Comparison of ENCODE assay signal across 16 cellular contexts in the genomic region with DNA sequence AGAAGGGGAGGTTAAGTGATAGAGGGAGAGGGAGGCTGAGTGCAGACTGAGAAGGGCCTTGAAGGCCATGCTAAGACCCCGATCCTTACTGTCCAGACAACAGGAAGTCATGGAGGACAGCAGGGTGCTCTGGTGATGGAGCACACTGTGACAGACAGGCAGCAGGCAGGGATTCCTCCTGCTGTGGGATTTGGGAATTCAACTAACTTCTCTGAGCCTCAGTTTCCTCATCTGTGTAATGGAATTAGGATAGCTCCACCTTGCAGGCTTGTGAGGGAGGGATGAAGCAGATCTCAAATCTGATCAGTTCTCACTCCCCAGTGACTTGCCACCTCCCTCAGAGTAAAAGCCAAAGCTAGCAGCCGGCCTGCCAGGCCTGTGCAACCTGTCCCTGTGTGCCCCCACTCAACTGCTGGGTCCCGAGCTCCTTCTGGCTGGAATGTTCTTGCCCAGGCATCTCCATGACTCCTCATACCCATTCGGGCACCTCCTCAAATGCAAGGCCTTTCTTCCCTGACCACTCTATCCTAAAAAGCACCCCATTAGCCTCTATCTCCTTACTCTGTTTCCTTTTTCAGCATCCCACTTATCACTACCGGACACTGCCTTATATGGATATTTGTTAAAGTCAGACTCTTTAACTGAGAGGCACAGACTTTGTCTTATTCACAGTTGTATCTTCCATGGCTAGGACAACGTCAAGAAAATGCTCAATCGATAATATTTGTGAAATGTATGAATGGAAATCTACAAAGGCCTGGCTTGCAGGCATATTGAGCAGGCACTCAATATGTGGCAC. TPM values are rescaled to one million over a fixed set of nuclear protein-coding genes. Genes with fewer than 3 reads are reported as not detected.
DNase-seq lines count a peak whose midpoint lies in the region; ATAC-seq and TF ChIP-seq lines count a peak whose summit lies in the region.
"Had no signal": no experiment of that assay in that cellular context is flagged by ENCODE, and none has a peak within 500 bp of the region (broad histone marks: within the 10 kb centered on the region; RNA-seq: fewer than 3 reads in every experiment).

No MANE protein-coding gene starts in this region.

- no peaks in the 10 kb centered on the region for H3K9me3 ChIP-seq in hepatocyte (ENCODE audit: low read depth)
- H3K9me3 ChIP-seq: SK-N-SH, uterus had no signal

- H3K36me3 Mint-ChIP-seq in activated naive CD4-positive, alpha-beta T cell treated with anti-CD3 and anti-CD28 coated beads for 36 hours (ENCODE audit: low read depth), result no peaks in the 10 kb centered on the region
- H3K36me3 Mint-ChIP-seq: neural progenitor cell had no signal

- H3K27me3 Mint-ChIP-seq in activated naive CD4-positive, alpha-beta T cell treated with anti-CD3 and anti-CD28 coated beads for 36 hours (ENCODE audit: low read depth), result no peaks in the 10 kb centered on the region
- no peaks in the 10 kb centered on the region for H3K27me3 Mint-ChIP-seq in stimulated activated naive CD8-positive, alpha-beta T cell treated with anti-CD3 and anti-CD28 coated beads, Interleukin-15, amount 100 ng/mL, for 72 hours

- H3K4me1 Mint-ChIP-seq in activated naive CD4-positive, alpha-beta T cell treated with anti-CD3 and anti-CD28 coated beads for 36 hours (ENCODE audit: low read depth), result peaks cover 60% of the 10 kb centered on the region
- peaks cover 70% of the 10 kb centered on the region for H3K4me1 Mint-ChIP-seq in stimulated activated naive CD8-positive, alpha-beta T cell treated with anti-CD3 and anti-CD28 coated beads, Interleukin-15, amount 100 ng/mL, for 72 hours

- no peaks in the 10 kb centered on the region for H3K27me3 ChIP-seq in hepatocyte
- H3K27me3 ChIP-seq: neural progenitor cell, uterus had no signal

- CTCF ChIA-PET in activated naive CD4-positive, alpha-beta T cell treated with anti-CD3 and anti-CD28 coated beads for 36 hours (lab: Charles Lee), result no interaction called here

- peak overlapping the region; percentile 38 for H3K27ac Mint-ChIP-seq in activated naive CD4-positive, alpha-beta T cell treated with anti-CD3 and anti-CD28 coated beads for 36 hours
- peak overlapping the region; percentile 8 to 33 for H3K27ac Mint-ChIP-seq in stimulated activated naive CD8-positive, alpha-beta T cell treated with anti-CD3 and anti-CD28 coated beads, Interleukin-15, amount 100 ng/mL, for 72 hours
- H3K27ac Mint-ChIP-seq: neural progenitor cell had no signal

- TF ChIP-seq CTCF in VCaP (conservative IDR thresholded peaks at IDR 0.05) (no peak), hepatocyte (IDR thresholded peaks at IDR 0.05; ENCODE audit: poor library complexity) (no peak)

- no peaks in the 10 kb centered on the region for H4K20me1 ChIP-seq in hepatocyte (ENCODE audit: insufficient read depth, poor library complexity, severe bottlenecking)

- H3K9me3 Mint-ChIP-seq in activated naive CD4-positive, alpha-beta T cell treated with anti-CD3 and anti-CD28 coated beads for 36 hours, result no peaks in the 10 kb centered on the region
- H3K9me3 Mint-ChIP-seq in stimulated activated naive CD8-positive, alpha-beta T cell treated with anti-CD3 and anti-CD28 coated beads, Interleukin-15, amount 100 ng/mL, for 72 hours, result no peaks in the 10 kb centered on the region
- H3K9me3 Mint-ChIP-seq: neural progenitor cell had no signal

- H3K79me2 ChIP-seq in hepatocyte, result peaks cover 86% of the 10 kb centered on the region

- WGBS in hepatocyte (ENCODE audit: low lambda C conversion rate, missing lambda C conversion rate), result 88% methylated on average over 7 of the region's 7 CpGs

- intact Hi-C loops in activated naive CD4-positive, alpha-beta T cell treated with anti-CD3 and anti-CD28 coated beads for 36 hours (cut with micrococcal nuclease), result no loop called here

- no peak overlapping the region for H2AFZ ChIP-seq in hepatocyte
- H2AFZ ChIP-seq: neural progenitor cell had no signal

- H3K27ac ChIP-seq in VCaP, result peak overlapping the region; percentile 50
- peak overlapping the region; percentile 88 for H3K27ac ChIP-seq in hepatocyte
- H3K27ac ChIP-seq: neural progenitor cell had no signal

- no peak overlapping the region for H3K4me3 Mint-ChIP-seq in activated naive CD4-positive, alpha-beta T cell treated with anti-CD3 and anti-CD28 coated beads for 36 hours
- no peak overlapping the region for H3K4me3 Mint-ChIP-seq in stimulated activated naive CD8-positive, alpha-beta T cell treated with anti-CD3 and anti-CD28 coated beads, Interleukin-15, amount 100 ng/mL, for 72 hours
- H3K4me3 Mint-ChIP-seq: neural progenitor cell had no signal

- ATAC-seq in stimulated activated naive CD8-positive, alpha-beta T cell treated with anti-CD3 and anti-CD28 coated beads, Interleukin-15, amount 100 ng/mL, for 72 hours, result no peak
- no peak for ATAC-seq in esophagus mucosa
- ATAC-seq in GM21447 (IDR thresholded peaks at IDR 0.05; ENCODE audit: unreplicated experiment), result no peak

- no peaks in the 10 kb centered on the region for H3K36me3 ChIP-seq in hepatocyte (replicated peaks; ENCODE audit: insufficient read depth, low read depth)
- H3K36me3 ChIP-seq: neural progenitor cell, uterus had no signal

- H3K9me2 ChIP-seq in hepatocyte (replicated peaks; ENCODE audit: insufficient read depth), result no peaks in the 10 kb centered on the region
- H3K9me2 ChIP-seq: SK-N-SH had no signal

- H3K4me2 ChIP-seq in hepatocyte, result no peak overlapping the region
- H3K4me2 ChIP-seq: neural progenitor cell, SK-N-SH had no signal

- peaks cover 38% of the 10 kb centered on the region for H3K4me1 ChIP-seq in hepatocyte (ENCODE audit: insufficient read depth)
- H3K4me1 ChIP-seq: uterus had no signal

- H3K4me3 ChIP-seq in hepatocyte, result no peak overlapping the region
- H3K4me3 ChIP-seq: neural progenitor cell, skin epidermis, uterus had no signal

- DNase-seq in activated naive CD4-positive, alpha-beta T cell treated with anti-CD3 and anti-CD28 coated beads for 36 hours, result no peak
- DNase-seq in activated naive CD4-positive, alpha-beta T cell (lab: John Stamatoyannopoulos, UW), result no peak
- DNase-seq in hepatocyte (ENCODE audit: low spot score), result no peak
- DNase-seq in stimulated activated naive CD8-positive, alpha-beta T cell treated with anti-CD3 and anti-CD28 coated beads, Interleukin-15, amount 100 ng/mL, for 72 hours, result no peak
- DNase-seq in NCI-H446 (lab: John Stamatoyannopoulos, UW), result no peak
- DNase-seq: ACHN, kidney glomerular epithelial cell, NCI-H1694, NCI-H748 treated with DMSO at 0.1 percent for 48 hours, SK-N-SH, uterus had no signal

RNA-seq across cellular contexts. Expression of a gene that starts 9.5 kb away (rescaled TPM):
- total RNA-seq in activated naive CD4-positive, alpha-beta T cell treated with anti-CD3 and anti-CD28 coated beads for 36 hours, result 10 to 100 TPM; 64.7 to 70.1 TPM
- total RNA-seq in hepatocyte (86.9 and 118 TPM in 2 replicates), esophagus mucosa (31.0 TPM)
- polyA plus RNA-seq in hepatocyte, result 53.2 and 60.2 TPM in 2 replicates

RNA-seq across cellular contexts. Expression of a gene that starts 51.1 kb away (rescaled TPM):
- 10 to 100 TPM; 11.9 to 12.0 TPM for total RNA-seq in activated naive CD4-positive, alpha-beta T cell treated with anti-CD3 and anti-CD28 coated beads for 36 hours
- 290 and 390 TPM in 2 replicates for total RNA-seq in hepatocyte
- 575 and 686 TPM in 2 replicates for polyA plus RNA-seq in hepatocyte
- 68.8 TPM for total RNA-seq in esophagus mucosa
